In genomic region chr20:57586370-57586793, GRCh38 we compare ENCODE assay signal across 1 cellular context.
A peak's percentile ranks its signal among the peaks of the same experiment; 100 is the strongest.
TF ChIP-seq lines count a peak whose summit lies in the region.

No MANE protein-coding gene starts in this region.

TF ChIP-seq in HepG2, 621 proteins besides CTCF, POLR2A, EP300 and RAD21 (continued from another document and continues in another):
- TF ChIP-seq FUBP1 (CRISPR knock-in tag; IDR thresholded peaks at IDR 0.05; ENCODE audit: borderline replicate concordance): no peak
- no peak for TF ChIP-seq ATF4 (CRISPR knock-in tag; IDR thresholded peaks at IDR 0.05)
- TF ChIP-seq ZNF44 (CRISPR knock-in tag; IDR thresholded peaks at IDR 0.05): no peak
- no peak for TF ChIP-seq ZNF276 (CRISPR knock-in tag; IDR thresholded peaks at IDR 0.05; ENCODE audit: low read depth)
- TF ChIP-seq MNT (IDR thresholded peaks at IDR 0.05): no peak
- no peak for TF ChIP-seq ZNF326 (CRISPR knock-in tag; IDR thresholded peaks at IDR 0.05; ENCODE audit: borderline replicate concordance)
- no peak for TF ChIP-seq PRDM4 (CRISPR knock-in tag; IDR thresholded peaks at IDR 0.05; ENCODE audit: borderline replicate concordance)
- no peak for TF ChIP-seq NFYB (CRISPR knock-in tag; IDR thresholded peaks at IDR 0.05)
- TF ChIP-seq ARNT2 (CRISPR knock-in tag; IDR thresholded peaks at IDR 0.05; ENCODE audit: low read depth): no peak
- 0 out of 2 replicates have a peak, but pooled peaks have one; percentile 13 for TF ChIP-seq ONECUT2 (CRISPR knock-in tag; IDR thresholded peaks at IDR 0.05)
- 0 out of 2 replicates have a peak, but pooled peaks have one; percentile 36 for TF ChIP-seq PREB (CRISPR knock-in tag; IDR thresholded peaks at IDR 0.05)
- TF ChIP-seq ZFP91 (CRISPR knock-in tag; IDR thresholded peaks at IDR 0.05; ENCODE audit: borderline replicate concordance): no peak
- no peak for TF ChIP-seq ZNF674 (CRISPR knock-in tag; IDR thresholded peaks at IDR 0.05; ENCODE audit: low read depth)
- no peak for TF ChIP-seq HMGA1 (CRISPR knock-in tag; conservative IDR thresholded peaks at IDR 0.05)
- TF ChIP-seq ZNF83 (CRISPR knock-in tag; IDR thresholded peaks at IDR 0.05; ENCODE audit: borderline replicate concordance): no peak
- no peak for TF ChIP-seq RCOR2 (CRISPR knock-in tag; IDR thresholded peaks at IDR 0.05)
- peak; percentile 80; the same call in 1 of the 2 replicates for TF ChIP-seq ZFP1 (CRISPR knock-in tag; IDR thresholded peaks at IDR 0.05)
- no peak for TF ChIP-seq KLF11 (CRISPR knock-in tag; IDR thresholded peaks at IDR 0.05)
- TF ChIP-seq GMEB2 (CRISPR knock-in tag; IDR thresholded peaks at IDR 0.05; ENCODE audit: low read depth): no peak
- no peak for TF ChIP-seq ASH2L (IDR thresholded peaks at IDR 0.05; ENCODE audit: insufficient read length, low read depth, low read length)
- no peak for TF ChIP-seq NFIB (CRISPR knock-in tag; IDR thresholded peaks at IDR 0.05; ENCODE audit: borderline replicate concordance)
- TF ChIP-seq TAF15 (IDR thresholded peaks at IDR 0.05; ENCODE audit: low read depth, low read length, poor library complexity, severe bottlenecking): no peak
- no peak for TF ChIP-seq ZNF512B (CRISPR knock-in tag; IDR thresholded peaks at IDR 0.05; ENCODE audit: borderline replicate concordance)
- peak; percentile 71; the same call in 1 of the 2 replicates for TF ChIP-seq ZNF543 (CRISPR knock-in tag; IDR thresholded peaks at IDR 0.05)
- peak; percentile 73; the same call in 1 of the 2 replicates for TF ChIP-seq FOXK1 (CRISPR knock-in tag; IDR thresholded peaks at IDR 0.05; ENCODE audit: borderline replicate concordance, low read depth)
- TF ChIP-seq ZNF574 (CRISPR knock-in tag; IDR thresholded peaks at IDR 0.05): peak; percentile 59
- no peak for TF ChIP-seq GLI4 (CRISPR knock-in tag; IDR thresholded peaks at IDR 0.05; ENCODE audit: borderline replicate concordance)
- no peak for TF ChIP-seq SMAD9 (CRISPR knock-in tag; IDR thresholded peaks at IDR 0.05)
- TF ChIP-seq ZSCAN12 (CRISPR knock-in tag; IDR thresholded peaks at IDR 0.05): no peak
- TF ChIP-seq ZNF616 (CRISPR knock-in tag; IDR thresholded peaks at IDR 0.05; ENCODE audit: low read depth): peak; percentile 57; the same call in 1 of the 2 replicates
- TF ChIP-seq ZBTB4 (CRISPR knock-in tag; IDR thresholded peaks at IDR 0.05; ENCODE audit: borderline replicate concordance): no peak
- peak; percentile 90; the same call in 1 of the 2 replicates for TF ChIP-seq KLF12 (CRISPR knock-in tag; IDR thresholded peaks at IDR 0.05; ENCODE audit: borderline replicate concordance)
- TF ChIP-seq ZNF501 (CRISPR knock-in tag; IDR thresholded peaks at IDR 0.05): no peak
